In genomic region chr9:83817356-83818278, GRCh38 we compare ENCODE assay signal across 8 cellular contexts. TPM values are rescaled to one million over a fixed set of nuclear protein-coding genes. Genes with fewer than 3 reads are reported as not detected.
DNase-seq lines count a peak whose midpoint lies in the region; ATAC-seq and TF ChIP-seq lines count a peak whose summit lies in the region.
"Not testable (repeated sequence)": the region's sequence is repeated elsewhere in the genome, so short reads cannot be mapped to it uniquely, and the experiment has no call there.

TSS of gene GKAP1 (minus strand) at chr9:83817769. CDS start at chr9:83806517, 11,252 bp downstream.

- intact Hi-C loops in heart left ventricle (cut with DNase I): not testable (repeated sequence)

- not testable (repeated sequence) for H3K27ac Mint-ChIP-seq in HFFc6

- DNase-seq in GM10266 (ENCODE audit: extremely low spot score) (peak; percentile 79), HFFc6 (peak; percentile 38), NCI-H1048 (lab: John Stamatoyannopoulos, UW) (peak; percentile 40), SW480 (ENCODE audit: low spot score) (peak; percentile 65), heart left ventricle (peak; percentile 79 to 91 (median 87)), thoracic aorta (ENCODE audit: low spot score) (peak; percentile 12)
- peak; percentile 29 for DNase-seq in activated naive CD8-positive, alpha-beta T cell treated with anti-CD3 and anti-CD28 coated beads, Interleukin-2, amount 50 U/mL, for 16 hours (ENCODE audit: low read depth, low spot score)

- H3K4me1 ChIP-seq in heart left ventricle: peaks cover 0 to 13% (median 7%) of the 10 kb centered on the region in 12 donors
- H3K4me1 ChIP-seq in parathyroid adenoma; thoracic aorta (ENCODE audit: control insufficient read depth in 1 of 2, low read depth in 2 of 2): not testable (repeated sequence)

- H3K9me3 Mint-ChIP-seq in HFFc6: not testable (repeated sequence)

- H3K36me3 ChIP-seq in heart left ventricle: peaks cover 0 to 13% (median 0%) of the 10 kb centered on the region in 9 donors
- not testable (repeated sequence) for H3K36me3 ChIP-seq in parathyroid adenoma (ENCODE audit: control insufficient read depth, insufficient read depth, low read length); thoracic aorta

- not testable (repeated sequence) for H3K27me3 Mint-ChIP-seq in HFFc6 (ENCODE audit: insufficient read depth)

- WGBS in heart left ventricle, 4 donors: 1% methylated on average over 26 to 102 of the region's 103 CpGs; no CpG with 5 or more reads in 1 of the 4 donors

- ATAC-seq in heart left ventricle (peak; percentile 89 to 96 (median 94)), thoracic aorta (ENCODE audit: insufficient number of reproducible peaks, low FRiP score, low read depth) (peak; percentile 71)

- not testable (repeated sequence) for H3K36me3 Mint-ChIP-seq in HFFc6 (ENCODE audit: low read depth)

- not testable (repeated sequence) for H3K4me1 Mint-ChIP-seq in HFFc6 (ENCODE audit: low read depth)

- peak within 1 kb of the TSS; percentile 86 for H3K4me3 Mint-ChIP-seq in HFFc6

- not testable (repeated sequence) for H3K9ac ChIP-seq in parathyroid adenoma

- H3K9me3 ChIP-seq in heart left ventricle; parathyroid adenoma (ENCODE audit: control insufficient read depth, low read length); thoracic aorta: not testable (repeated sequence)

- TF ChIP-seq POLR2A in heart left ventricle (IDR thresholded peaks at IDR 0.05): not testable (repeated sequence)

- H3K4me2 ChIP-seq in parathyroid adenoma (ENCODE audit: low read length): peak within 1 kb of the TSS; percentile 59

- TF ChIP-seq CTCF in GM10266 (IDR thresholded peaks at IDR 0.05; ENCODE audit: control insufficient read depth, insufficient read depth, low read depth, missing control alignments) (peak; percentile 39), HFFc6 (IDR thresholded peaks at IDR 0.05) (peak; percentile 43), heart left ventricle (IDR thresholded peaks at IDR 0.05) (peak in 5 of 12 donors; percentile 10 to 46 (median 27))
- TF ChIP-seq CTCF in parathyroid adenoma (IDR thresholded peaks at IDR 0.05); thoracic aorta (IDR thresholded peaks at IDR 0.05): not testable (repeated sequence)

- not testable (repeated sequence) for H3K79me2 ChIP-seq in parathyroid adenoma

- H3K27ac ChIP-seq in heart left ventricle (peak within 1 kb of the TSS; percentile 70 to 95 (median 86)), parathyroid adenoma (peak within 1 kb of the TSS; percentile 74), thoracic aorta (peak within 1 kb of the TSS; percentile 82 to 87)

- not testable (repeated sequence) for H3K27me3 ChIP-seq in heart left ventricle; parathyroid adenoma (ENCODE audit: control insufficient read depth, insufficient read depth, low read length); thoracic aorta (replicated peaks; ENCODE audit: insufficient read depth)

- peak within 1 kb of the TSS; percentile 75 for H2AFZ ChIP-seq in parathyroid adenoma

- H3K4me3 ChIP-seq in heart left ventricle (peak within 1 kb of the TSS; percentile 59 to 96 (median 77)), parathyroid adenoma (ENCODE audit: low read depth, low read length) (peak within 1 kb of the TSS; percentile 53), thoracic aorta (peak within 1 kb of the TSS; percentile 88)

RNA-seq across cellular contexts. Expression of gene GKAP1, which starts in this region (rescaled TPM):
- 1 to 10 TPM in 4 of 6 experiments, under 1 TPM in 2; 0.74 to 1.3 (median 1.1) TPM for total RNA-seq in HFFc6 (2021; fragmentation: NEBNext Ultra II Directional; extraction: Animal tissue kit (Norgen Biotek cat#: 25700))
- 10 to 100 TPM; 12.7 to 22.9 (median 19.4) TPM for total RNA-seq in heart left ventricle
- polyA plus RNA-seq in heart left ventricle: 10 to 100 TPM; 20.9 to 23.5 TPM
- total RNA-seq in thoracic aorta: 1 to 10 TPM; 3.8 to 6.2 TPM

Comparison
In these comparisons a context has a peak if more than half of its experiments do, and no peak if none do; other contexts are left out.
1. Peak in every context shown above with its lines: DNase-seq, ATAC-seq, H3K4me3 ChIP-seq and H3K27ac ChIP-seq.
2. DNase-seq: peak in every context shown above with its lines; median percentile 87 in heart left ventricle; 79 in GM10266; 65 in SW480; 40 in NCI-H1048; 38 in HFFc6; 29 in activated naive CD8-positive, alpha-beta T cell treated with anti-CD3 and anti-CD28 coated beads, Interleukin-2, amount 50 U/mL, for 16 hours; 12 in thoracic aorta.